Comparison of ENCODE assay signal across 19 cellular contexts in the genomic region with DNA sequence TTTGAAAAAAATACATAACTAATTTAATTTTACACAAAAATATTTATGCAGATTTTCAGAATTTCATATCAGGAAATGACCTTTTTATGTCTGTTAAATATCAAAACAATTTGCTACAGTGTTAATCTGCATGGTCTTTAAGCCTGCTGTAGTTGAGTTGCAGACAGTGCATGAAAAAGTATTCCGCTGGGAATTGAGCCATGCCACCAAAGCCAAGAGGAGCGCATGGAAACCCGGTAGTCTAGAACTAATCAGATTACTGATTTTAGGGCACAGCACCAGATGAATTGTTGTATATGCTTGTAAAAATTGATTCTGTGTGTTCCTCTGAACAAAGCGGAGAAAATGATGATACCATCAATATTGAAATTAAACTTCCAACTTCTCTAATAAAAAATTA. TPM values are rescaled to one million over a fixed set of nuclear protein-coding genes. Genes with fewer than 3 reads are reported as not detected.
"Had no signal": no experiment of that assay in that cellular context is flagged by ENCODE, and none has a peak within 500 bp of the region (broad histone marks: within the 10 kb centered on the region; RNA-seq: fewer than 3 reads in every experiment).

No MANE protein-coding gene starts in this region.

- H3K27ac ChIP-seq: HL-60, KMS-11, SJSA1 had no signal

- H3K36me3 ChIP-seq: SJSA1 had no signal

- H3K4me3 ChIP-seq: K562, SJSA1 had no signal

- ATAC-seq: K562 had no signal

- H3K27me3 ChIP-seq: SJSA1 had no signal

- H3K9me3 ChIP-seq: SJSA1, SK-N-SH had no signal

- DNase-seq: Kasumi-1, MM.1S, NCI-H1092 treated with DMSO at 0.1 percent for 48 hours, NCI-H1436, NCI-H2029, NCI-H2081 treated with DMSO at 0.1 percent for 48 hours, NCI-H2227 treated with DMSO at 0.1 percent for 48 hours, NCI-H510A treated with DMSO at 0.1 percent for 48 hours, NCI-H526, Right ventricle myocardium superior, RPMI8226, SIG-M5, SK-N-SH, T-helper 2 cell had no signal

RNA-seq across cellular contexts. Expression of gene LAMP5, which starts 34.3 kb away (rescaled TPM):
- total RNA-seq: K562; Right ventricle myocardium superior; SJSA1; T-helper 1 cell treated with Interleukin-12 subunit alpha and Interleukin-12 subunit beta and Interleukin-4 antibody, amounts not matched to agents 30 ng/mL and 1 ng/mL, for 36 hours had no signal
- polyA plus RNA-seq: K562 had no signal
